25 cellular contexts compared by ENCODE assay signal in genomic region chr1:30892671-30893073, GRCh38. TPM values are rescaled to one million over a fixed set of nuclear protein-coding genes. Genes with fewer than 3 reads are reported as not detected.
DNase-seq lines count a peak whose midpoint lies in the region; ATAC-seq and TF ChIP-seq lines count a peak whose summit lies in the region.
"Had no signal": no experiment of that assay in that cellular context is flagged by ENCODE, and none has a peak within 500 bp of the region (broad histone marks: within the 10 kb centered on the region; RNA-seq: fewer than 3 reads in every experiment).

No MANE protein-coding gene starts in this region.

- H3K27me3 ChIP-seq in breast epithelium (no peaks in the 10 kb centered on the region), mammary epithelial cell (ENCODE audit: insufficient read depth, low read length) (no peaks in the 10 kb centered on the region), transverse colon (no peaks in the 10 kb centered on the region)
- H3K27me3 ChIP-seq: testis, vagina had no signal

- no peak for TF ChIP-seq EP300 in transverse colon (IDR thresholded peaks at IDR 0.05; ENCODE audit: low read depth)

- no peaks in the 10 kb centered on the region for H4K20me1 ChIP-seq in mammary epithelial cell (ENCODE audit: insufficient read depth, low read length)

- H3K9me3 ChIP-seq in breast epithelium, result no peaks in the 10 kb centered on the region
- no peaks in the 10 kb centered on the region for H3K9me3 ChIP-seq in mammary epithelial cell (replicated peaks; ENCODE audit: insufficient read depth, low read length)
- no peaks in the 10 kb centered on the region for H3K9me3 ChIP-seq in mucosa of descending colon
- no peaks in the 10 kb centered on the region for H3K9me3 ChIP-seq in transverse colon
- H3K9me3 ChIP-seq: left ventricle myocardium inferior, psoas muscle, testis, vagina had no signal

- H3K4me1 ChIP-seq in breast epithelium (peaks cover 6 to 16% of the 10 kb centered on the region in 2 donors), mammary epithelial cell (ENCODE audit: insufficient read depth, low read length) (no peaks in the 10 kb centered on the region), mucosa of descending colon (ENCODE audit: low read depth) (no peaks in the 10 kb centered on the region), transverse colon (peaks cover 8 to 43% (median 36%) of the 10 kb centered on the region in 4 donors)

- CTCF ChIA-PET in mammary epithelial cell (lab: Charles Lee; ENCODE audit: low non-redundant PET), result no interaction called here

- H3K4me3 ChIP-seq in breast epithelium (no peak overlapping the region), mammary epithelial cell (replicated peaks in 1 of 3; ENCODE audit: insufficient read depth in 1 of 3, low read depth in 2 of 3, low read length in 3 of 3) (no peak overlapping the region), mucosa of descending colon (no peak overlapping the region), transverse colon (no peak overlapping the region)
- H3K4me3 ChIP-seq: left ventricle myocardium inferior, psoas muscle, testis, vagina had no signal

- peak; percentile 34 for ATAC-seq in mucosa of descending colon
- ATAC-seq: activated CD8-positive, alpha-beta T cell treated with anti-CD3 and anti-CD28 coated beads, Interleukin-2, amount 10 ng/mL, durations not matched to agents 7 days and 5 days; psoas muscle had no signal

- dilution Hi-C loops in mammary epithelial cell (cut with HindIII; ENCODE audit: low sequenced_read_pairs), result no loop called here

- 86% methylated on average over 6 of the region's 6 CpGs for WGBS in mammary epithelial cell (ENCODE audit: low coverage, missing lambda C conversion rate)
- 84% methylated on average over 6 of the region's 6 CpGs; no CpG with 5 or more reads in 1 of the 2 donors for WGBS in transverse colon (ENCODE audit: low coverage in 1 of 2), 2 donors

- TF ChIP-seq CTCF in breast epithelium (IDR thresholded peaks at IDR 0.05) (no peak), mammary epithelial cell (conservative IDR thresholded peaks at IDR 0.05 in 1 of 2, IDR thresholded peaks at IDR 0.05 in 1 of 2; ENCODE audit: extremely low read depth in 1 of 2, insufficient read depth in 1 of 2, low read depth in 1 of 2, low read length in 2 of 2) (no peak), mucosa of descending colon (IDR thresholded peaks at IDR 0.05) (no peak), transverse colon (IDR thresholded peaks at IDR 0.05) (no peak), GM20000 (IDR thresholded peaks at IDR 0.05; ENCODE audit: extremely low read depth, missing control alignments) (no peak)

- H3K27ac ChIP-seq in breast epithelium (peak overlapping the region; percentile 9 to 14), mammary epithelial cell (ENCODE audit: insufficient read depth, low read depth, low read length) (no peak overlapping the region), transverse colon (peak overlapping the region; percentile 11 to 93 (median 70))
- H3K27ac ChIP-seq: left ventricle myocardium inferior, psoas muscle, testis, vagina had no signal

- no peaks in the 10 kb centered on the region for H3K79me2 ChIP-seq in mammary epithelial cell (ENCODE audit: insufficient read depth, low read length)

- no peak overlapping the region for H2AFZ ChIP-seq in mammary epithelial cell (ENCODE audit: low read depth, low read length)

- H3K36me3 ChIP-seq in breast epithelium, result no peaks in the 10 kb centered on the region
- no peaks in the 10 kb centered on the region for H3K36me3 ChIP-seq in mammary epithelial cell (ENCODE audit: insufficient read depth, low read length)
- no peaks in the 10 kb centered on the region for H3K36me3 ChIP-seq in mucosa of descending colon (ENCODE audit: low read depth)
- H3K36me3 ChIP-seq in transverse colon, result no peaks in the 10 kb centered on the region
- H3K36me3 ChIP-seq: left ventricle myocardium inferior, vagina, WERI-Rb-1 had no signal

- DNase-seq in breast epithelium (ENCODE audit: low spot score in 2 of 2), result no peak
- DNase-seq in mammary epithelial cell, result no peak
- DNase-seq in erythroblast (lab: John Stamatoyannopoulos, UW), result peak; percentile 30 to 57
- DNase-seq in mucosa of descending colon, result no peak
- no peak for DNase-seq in transverse colon
- no peak for DNase-seq in effector CD4-positive, alpha-beta T cell
- no peak for DNase-seq in GM20000 (ENCODE audit: low spot score)
- no peak for DNase-seq in DMS153 (lab: John Stamatoyannopoulos, UW)
- DNase-seq: activated CD4-positive, alpha-beta T cell treated with anti-CD3 and anti-CD28 coated beads for 4 hours; activated CD8-positive, alpha-beta T cell treated with anti-CD3 and anti-CD28 coated beads, Interleukin-2, amount 10 ng/mL, durations not matched to agents 7 days and 5 days; activated naive CD4-positive, alpha-beta T cell treated with anti-CD3 and anti-CD28 coated beads for 36 hours; amniotic stem cell; GOT3; left ventricle myocardium inferior; naive B cell; NCI-H146; NCI-H2107; NCI-H446; nucleus accumbens; psoas muscle; stimulated activated naive CD4-positive, alpha-beta T cell; T-helper 9 cell; testis; WERI-Rb-1 had no signal

- TF ChIP-seq POLR2A in breast epithelium (IDR thresholded peaks at IDR 0.05) (no peak), erythroblast (IDR thresholded peaks at IDR 0.05; ENCODE audit: low read length) (no peak), transverse colon (IDR thresholded peaks at IDR 0.05) (no peak)

- no peak overlapping the region for H3K4me2 ChIP-seq in mammary epithelial cell (ENCODE audit: insufficient read depth, low read depth, low read length)

- no TSS peak for BruUV-seq in mammary epithelial cell (replicated peaks; lab: Mats Ljungman, UMichigan)

- in situ Hi-C loops in mammary epithelial cell (cut with MboI; ENCODE audit: low sequenced_read_pairs in 2 of 2) (no loop called here), transverse colon (cut with MboI; ENCODE audit: low pct_ligation_motif_present in 1 of 4, low pct_unique_long_range_greater_than_20kb in 1 of 4, low sequenced_read_pairs in 3 of 4) (no loop called here)

- no peak overlapping the region for H3K9ac ChIP-seq in mammary epithelial cell (ENCODE audit: insufficient read depth, low read length)

- intact Hi-C loops in breast epithelium (cut with DNase I; ENCODE audit: low total_unique reads) (no loop called here), mammary epithelial cell (cut with micrococcal nuclease) (no loop called here), mucosa of descending colon (cut with DNase I, micrococcal nuclease) (no loop called here), transverse colon (cut with DNase I; ENCODE audit: low total_unique reads) (no loop called here)

RNA-seq across cellular contexts. Expression of gene SDC3, which starts 15.9 kb away (rescaled TPM):
- total RNA-seq in breast epithelium (10 to 100 TPM; 16.5 to 37.8 (median 26.2) TPM), mammary epithelial cell (10 to 100 TPM; 23.4 to 63.2 TPM), mucosa of descending colon (10 to 100 TPM in 2 of 3 donors, 1 to 10 TPM in 1; 9.8 to 81.6 (median 17.2) TPM), transverse colon (10 to 100 TPM in 3 of 4 donors, 1 to 10 TPM in 1; 7.9 to 35.4 (median 10.1) TPM)
- 6.1 TPM for polyA plus RNA-seq in mammary epithelial cell
- polyA minus RNA-seq in mammary epithelial cell, result 16.8 TPM
- total RNA-seq: activated CD8-positive, alpha-beta T cell treated with anti-CD3 and anti-CD28 coated beads, Interleukin-2, amount 10 ng/mL, durations not matched to agents 7 days and 5 days had no signal

Comparison
In these comparisons a context has a peak if more than half of its experiments do, and no peak if none do; other contexts are left out.
1. DNase-seq: peak in erythroblast (2 of 2); none in breast epithelium (0 of 2), mammary epithelial cell (single experiment), mucosa of descending colon (0 of 3), transverse colon (single experiment), effector CD4-positive, alpha-beta T cell (single experiment), GM20000 (single experiment) and DMS153 (single experiment).